In the genomic region with DNA sequence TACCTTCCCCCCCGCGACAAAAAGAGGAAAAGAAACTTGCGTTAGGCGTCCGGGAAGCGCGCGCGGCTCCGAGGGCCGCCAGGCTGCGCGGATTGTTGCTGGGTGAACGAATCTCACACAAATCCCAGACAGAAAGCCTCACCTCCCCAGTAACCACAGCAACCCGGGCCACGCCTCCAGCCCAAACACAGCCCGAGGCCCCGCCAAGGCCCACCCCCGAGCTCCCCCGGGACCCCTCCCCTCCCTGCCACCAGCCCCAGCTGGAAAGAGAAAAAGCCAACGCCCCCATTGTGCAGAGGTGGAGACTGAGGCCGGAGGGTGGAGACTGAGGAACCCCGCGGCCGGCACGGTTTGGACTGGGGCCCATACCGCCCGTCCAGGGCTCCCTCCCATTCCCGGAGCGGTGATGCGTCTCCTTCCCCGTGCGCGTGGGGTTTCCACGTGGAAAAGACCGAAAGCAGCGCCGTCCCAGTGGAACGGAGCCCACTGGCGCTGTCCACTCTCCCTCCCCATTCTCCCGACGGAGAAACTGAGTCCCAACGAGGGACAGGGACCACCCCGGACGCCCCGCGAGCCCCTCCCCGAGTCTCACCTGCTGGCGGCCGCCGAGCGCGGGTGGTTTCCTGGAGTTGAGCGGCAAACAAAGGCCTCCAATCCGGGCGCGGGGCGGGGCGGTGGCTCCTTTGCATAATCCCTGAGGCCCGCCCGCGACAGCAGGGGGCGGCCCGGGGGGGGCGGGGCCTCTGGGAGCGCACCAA, we compare ENCODE assay signal across 8 cellular contexts. TPM values are rescaled to one million over a fixed set of nuclear protein-coding genes. Genes with fewer than 3 reads are reported as not detected.
DNase-seq lines count a peak whose midpoint lies in the region; ATAC-seq, FAIRE-seq and TF ChIP-seq lines count a peak whose summit lies in the region.

No MANE protein-coding gene starts in this region.

- no peaks in the 10 kb centered on the region for H3K27me3 ChIP-seq in CD8-positive, alpha-beta T cell (ENCODE audit: insufficient read depth, low read length)
- no peaks in the 10 kb centered on the region for H3K27me3 ChIP-seq in H1 (replicated peaks in 1 of 4; ENCODE audit: control insufficient read depth in 3 of 4, extremely low read depth in 1 of 4, insufficient read depth in 3 of 4, low read length in 3 of 4)

- peaks cover 45% of the 10 kb centered on the region for H3K4me1 ChIP-seq in CD8-positive, alpha-beta T cell (ENCODE audit: insufficient read depth, low read length)
- H3K4me1 ChIP-seq in H1 (replicated peaks in 1 of 4; ENCODE audit: control insufficient read depth in 3 of 4, insufficient read depth in 4 of 4, low read length in 3 of 4) = peaks cover 6 to 17% (median 11%) of the 10 kb centered on the region in 4 experiments; a peak in 6 of 7 replicates
- peaks cover 7% of the 10 kb centered on the region for H3K4me1 ChIP-seq in mesodermal cell (ENCODE audit: control insufficient read depth, insufficient read depth, low read length, poor library complexity, severe bottlenecking)

- H4K91ac ChIP-seq in H1 (replicated peaks; ENCODE audit: insufficient read length, low read length) = peak overlapping the region; percentile 83

- no peaks in the 10 kb centered on the region for H3K79me1 ChIP-seq in H1 (ENCODE audit: low read depth, low read length)

- H4K20me1 ChIP-seq in H1 (replicated peaks in 1 of 2; ENCODE audit: control insufficient read depth in 1 of 2, insufficient read depth in 2 of 2, low read length in 2 of 2) = peaks cover 0 to 1% of the 10 kb centered on the region in 2 experiments

- no peak overlapping the region for H3K23ac ChIP-seq in H1 (ENCODE audit: insufficient read length)

- no peak overlapping the region for H3K56ac ChIP-seq in H1 (replicated peaks; ENCODE audit: insufficient read length, low read depth, low read length)

- H3K27me3 Mint-ChIP-seq in CD8-positive, alpha-beta T cell (ENCODE audit: low read depth) = no peaks in the 10 kb centered on the region
- no peaks in the 10 kb centered on the region for H3K27me3 Mint-ChIP-seq in activated CD8-positive, alpha-beta memory T cell treated with anti-CD3 and anti-CD28 coated beads, Interleukin-2, amount 10 ng/mL, durations not matched to agents 7 days and 5 days

- no peak overlapping the region for H3K14ac ChIP-seq in H1 (ENCODE audit: insufficient read length)

- no peaks in the 10 kb centered on the region for H3K36me3 ChIP-seq in CD8-positive, alpha-beta T cell (ENCODE audit: insufficient read depth, low read length)
- H3K36me3 ChIP-seq in H1 (ENCODE audit: control insufficient read depth in 2 of 4, insufficient read depth in 4 of 4, low read length in 3 of 4) (peaks cover 0 to 9% (median 0%) of the 10 kb centered on the region in 4 experiments; a peak in 2 of 8 replicates), mesodermal cell (ENCODE audit: control insufficient read depth, insufficient read depth, low read length) (no peaks in the 10 kb centered on the region)

- intact Hi-C loops in CD8-positive, alpha-beta T cell (cut with DNase I, micrococcal nuclease) = loop anchor here (1.0 to 5.0 kb wide), 8 partner anchors 13 to 534 kb away; a partner anchor contains a TSS

- no peak overlapping the region for H3K4ac ChIP-seq in H1 (replicated peaks; ENCODE audit: insufficient read length, low read depth, low read length)

- H2BK12ac ChIP-seq in H1 (ENCODE audit: low read depth, low read length) = peak overlapping the region; percentile 10; the same call in 1 of the 2 replicates

- TF ChIP-seq EP300 in H1 (IDR thresholded peaks at IDR 0.05; ENCODE audit: borderline replicate concordance in 1 of 2, low read depth in 2 of 2, low read length in 2 of 2) = no peak

- peak overlapping the region in 3 of 4 experiments; percentile 38 to 56 (median 43); a peak in 5 of 7 replicates for H3K9ac ChIP-seq in H1 (replicated peaks in 1 of 4; ENCODE audit: extremely low read depth in 1 of 4, low read depth in 3 of 4, low read length in 3 of 4)

- no peak overlapping the region; the same call in 1 of the 2 replicates for H2BK5ac ChIP-seq in H1 (ENCODE audit: low read depth, low read length)

- H3K4me3 ChIP-seq in CD8-positive, alpha-beta T cell (ENCODE audit: low read depth, low read length) = peak overlapping the region; percentile 98
- H3K4me3 ChIP-seq in H1 (ENCODE audit: extremely low read depth in 1 of 4, insufficient read depth in 2 of 4, low read depth in 3 of 4, low read length in 4 of 4) = peak overlapping the region; percentile 55 to 82 (median 70)
- H3K4me3 ChIP-seq in mesodermal cell (ENCODE audit: extremely low read depth, insufficient read depth, low read length, poor library complexity, severe bottlenecking) = peak overlapping the region; percentile 57

- peaks cover 6% of the 10 kb centered on the region; the same call in 1 of the 2 replicates for H3K23me2 ChIP-seq in H1 (ENCODE audit: low read depth, low read length)

- H3K36me3 Mint-ChIP-seq in CD8-positive, alpha-beta T cell = peaks cover 15% of the 10 kb centered on the region
- peaks cover 15% of the 10 kb centered on the region for H3K36me3 Mint-ChIP-seq in activated CD8-positive, alpha-beta memory T cell treated with anti-CD3 and anti-CD28 coated beads, Interleukin-2, amount 10 ng/mL, durations not matched to agents 7 days and 5 days

- peak; percentile 85 for ATAC-seq in CD8-positive, alpha-beta T cell
- peak; percentile 79 for ATAC-seq in GM19463 (IDR thresholded peaks at IDR 0.05; ENCODE audit: unreplicated experiment)
- ATAC-seq in activated CD8-positive, alpha-beta memory T cell treated with anti-CD3 and anti-CD28 coated beads, Interleukin-2, amount 10 ng/mL, durations not matched to agents 7 days and 5 days = peak; percentile 93

- WGBS in H1 (ENCODE audit: extremely low coverage in 1 of 2, insufficient coverage in 1 of 2, insufficient read length in 1 of 2, insufficient replicate concordance in 2 of 2, low coverage in 1 of 2, low lambda C conversion rate in 2 of 2, missing lambda C conversion rate in 1 of 2), 2 experiments = 1% methylated on average over 27 of the region's 66 CpGs; no CpG with 5 or more reads in 1 of the 2 experiments
- 0 to 1% methylated on average over 34 to 48 of the region's 66 CpGs for WGBS in mesodermal cell (ENCODE audit: insufficient coverage in 2 of 2), 2 experiments

- H2AFZ ChIP-seq in H1 (ENCODE audit: low read length) = no peak overlapping the region

- FAIRE-seq in H1 (lab: Jason Lieb, UNC) = no peak

- CTCF ChIA-PET in CD8-positive, alpha-beta T cell (lab: Charles Lee) = interaction anchor here (1.0 to 13.1 kb wide), 9 partner anchors 7 to 531 kb away, joined by 3 to 312 read pairs (median 8); a partner anchor contains a TSS
- CTCF ChIA-PET in activated CD8-positive, alpha-beta memory T cell treated with anti-CD3 and anti-CD28 coated beads, Interleukin-2, amount 10 ng/mL, durations not matched to agents 7 days and 5 days (lab: Charles Lee) = interaction anchor here (1.3 to 4.7 kb wide), 4 partner anchors 8 to 256 kb away, joined by 3 to 29 read pairs (median 6); a partner anchor contains a TSS
- CTCF ChIA-PET in H1 (lab: Charles Lee; ENCODE audit: partially characterized antibody) = interaction anchor here (1.7 kb wide), 1 partner anchor 255 kb away, joined by 4 read pairs; no protein-coding TSS in a partner anchor

- TF ChIP-seq RAD21 in H1 (IDR thresholded peaks at IDR 0.05 in 1 of 2, conservative IDR thresholded peaks at IDR 0.05 in 1 of 2; ENCODE audit: low read depth in 2 of 2, low read length in 2 of 2) = no peak

- no peak for TF ChIP-seq CTCF in CD8-positive, alpha-beta T cell (IDR thresholded peaks at IDR 0.05)
- no peak for TF ChIP-seq CTCF in H1 (IDR thresholded peaks at IDR 0.05; ENCODE audit: control extremely low read depth in 1 of 3, insufficient read depth in 1 of 3, low read depth in 1 of 3, low read length in 3 of 3)

- no peak overlapping the region for H2BK20ac ChIP-seq in H1 (ENCODE audit: low read length)

- no peak overlapping the region for H2BK15ac ChIP-seq in H1 (ENCODE audit: low read length)

- H3K4me3 Mint-ChIP-seq in CD8-positive, alpha-beta T cell = peak overlapping the region; percentile 98
- H3K4me3 Mint-ChIP-seq in activated CD8-positive, alpha-beta memory T cell treated with anti-CD3 and anti-CD28 coated beads, Interleukin-2, amount 10 ng/mL, durations not matched to agents 7 days and 5 days = peak overlapping the region; percentile 99

- POLR2A ChIA-PET in CD8-positive, alpha-beta T cell (lab: Charles Lee) = interaction anchor here (0.9 to 4.7 kb wide), 9 partner anchors 12 to 60 kb away, joined by 3 to 65 read pairs (median 3); a partner anchor contains a TSS
- POLR2A ChIA-PET in H1 (lab: Charles Lee; ENCODE audit: partially characterized antibody) = interaction anchor here (0.7 to 5.5 kb wide), 14 partner anchors 8 to 988 kb away, joined by 3 to 38 read pairs (median 4); a partner anchor contains a TSS

- H4K8ac ChIP-seq in H1 (ENCODE audit: extremely low read depth, insufficient read depth, low read length) = peak overlapping the region; percentile 91; the same call in 1 of the 2 replicates

- 0 out of 4 replicates have a peak, but pooled peaks cover 0 to 3% of the 10 kb centered on the region in 2 experiments for H3K79me2 ChIP-seq in H1 (ENCODE audit: control insufficient read depth in 1 of 2, insufficient read depth in 2 of 2, low read length in 2 of 2)

- H2BK120ac ChIP-seq in H1 (replicated peaks; ENCODE audit: low read depth, low read length) = no peak overlapping the region

- H3K4me2 ChIP-seq in H1 (ENCODE audit: insufficient read depth in 1 of 2, low read depth in 2 of 2, low read length in 2 of 2) = peak overlapping the region; percentile 71 to 85

- no peaks in the 10 kb centered on the region for H3K9me3 ChIP-seq in CD8-positive, alpha-beta T cell (ENCODE audit: low read length)
- H3K9me3 ChIP-seq in H1 (ENCODE audit: insufficient read depth in 2 of 2, low read depth in 1 of 2, low read length in 1 of 2) = no peaks in the 10 kb centered on the region
- H3K9me3 ChIP-seq in mesodermal cell (ENCODE audit: control insufficient read depth, low read length) = no peaks in the 10 kb centered on the region

- peaks cover 50% of the 10 kb centered on the region for H3K4me1 Mint-ChIP-seq in CD8-positive, alpha-beta T cell (ENCODE audit: low read depth)
- H3K4me1 Mint-ChIP-seq in activated CD8-positive, alpha-beta memory T cell treated with anti-CD3 and anti-CD28 coated beads, Interleukin-2, amount 10 ng/mL, durations not matched to agents 7 days and 5 days = peaks cover 40% of the 10 kb centered on the region

- peak overlapping the region; percentile 68; the same call in 1 of the 2 replicates for H3K18ac ChIP-seq in H1 (ENCODE audit: extremely low read depth, low read length)

- H4K5ac ChIP-seq in H1 (ENCODE audit: insufficient read length, low read depth, low read length) = peak overlapping the region; percentile 62

- no peak overlapping the region for H2AK5ac ChIP-seq in H1 (ENCODE audit: low read depth, low read length)

- no peaks in the 10 kb centered on the region for H3K9me3 Mint-ChIP-seq in CD8-positive, alpha-beta T cell
- no peaks in the 10 kb centered on the region for H3K9me3 Mint-ChIP-seq in activated CD8-positive, alpha-beta memory T cell treated with anti-CD3 and anti-CD28 coated beads, Interleukin-2, amount 10 ng/mL, durations not matched to agents 7 days and 5 days (ENCODE audit: low read depth)

- H3K27ac Mint-ChIP-seq in CD8-positive, alpha-beta T cell = peak overlapping the region; percentile 97
- peak overlapping the region; percentile 79 for H3K27ac Mint-ChIP-seq in activated CD8-positive, alpha-beta memory T cell treated with anti-CD3 and anti-CD28 coated beads, Interleukin-2, amount 10 ng/mL, durations not matched to agents 7 days and 5 days

- DNase-seq in CD8-positive, alpha-beta T cell = peak; percentile 91 to 98 (median 96)
- DNase-seq in HK-2 (ENCODE audit: unreplicated experiment) = peak; percentile 96
- DNase-seq in NOMO-1 (lab: John Stamatoyannopoulos, UW; ENCODE audit: unreplicated experiment in 2 of 2) = peak; percentile 92 to 98
- peak; percentile 97 for DNase-seq in activated CD8-positive, alpha-beta memory T cell treated with anti-CD3 and anti-CD28 coated beads, Interleukin-2, amount 10 ng/mL, durations not matched to agents 7 days and 5 days
- peak; percentile 77 to 98 for DNase-seq in H1 (ENCODE audit: low read depth in 1 of 2, low spot score in 2 of 2)
- peak; percentile 89 for DNase-seq in stimulated activated CD8-positive, alpha-beta memory T cell treated with anti-CD3 and anti-CD28 coated beads, Interleukin-15, amount 100 ng/mL, for 24 hours (ENCODE audit: low read depth)

- peak overlapping the region; percentile 97 for H3K27ac ChIP-seq in CD8-positive, alpha-beta T cell (ENCODE audit: low read depth, low read length)
- H3K27ac ChIP-seq in H1 (ENCODE audit: low read depth, low read length) (peak overlapping the region; percentile 49; the same call in 1 of the 2 replicates), mesodermal cell (ENCODE audit: low read depth, low read length, severe bottlenecking) (peak overlapping the region; percentile 77)

- TF ChIP-seq POLR2A in H1 (IDR thresholded peaks at IDR 0.05; ENCODE audit: control extremely low read depth in 1 of 2, low read depth in 2 of 2, low read length in 2 of 2) = no peak

RNA-seq across cellular contexts. Expression of a gene that starts 10.2 kb away (rescaled TPM):
- total RNA-seq in CD8-positive, alpha-beta T cell = 100 to 1,000 TPM; 249 to 269 TPM
- 100 to 1,000 TPM; 432 to 500 TPM for total RNA-seq in activated CD8-positive, alpha-beta memory T cell treated with anti-CD3 and anti-CD28 coated beads, Interleukin-2, amount 10 ng/mL, durations not matched to agents 7 days and 5 days
- 25.9 and 27.4 TPM in 2 replicates for total RNA-seq in H1 (2021; fragmentation: NEBNext Ultra II Directional; extraction: Animal tissue kit (Norgen Biotek cat#: 25700))
- polyA plus RNA-seq in H1 (2011; rRNA removed) = 21.0 and 28.3 TPM in 2 replicates
- polyA plus RNA-seq in H1 (2011; cell fraction: cytosol; rRNA removed) = 18.3 TPM
- 62.7 TPM for polyA plus RNA-seq in H1 (2011; cell fraction: nucleus; rRNA removed)
- polyA plus RNA-seq in H1 (2012, experiment 1 of 2) = 16.3 to 28.1 TPM (median 25.3 TPM) in 4 replicates
- 16.4 TPM for polyA plus RNA-seq in H1 (2012, experiment 2 of 2)
- polyA plus RNA-seq in H1 (2013, experiment 1 of 2) = 16.0 TPM
- polyA plus RNA-seq in H1 (2013, experiment 2 of 2) = 15.2 TPM
- 21.8 and 26.9 TPM in 2 replicates for polyA minus RNA-seq in H1 (2011; rRNA and poly(A)+ RNA removed)
- 32.5 TPM for polyA minus RNA-seq in H1 (2011; cell fraction: cytosol; rRNA and poly(A)+ RNA removed)
- 36.8 TPM for polyA minus RNA-seq in H1 (2011; cell fraction: nucleus; rRNA and poly(A)+ RNA removed)
- polyA plus RNA-seq in mesodermal cell (2013, experiment 1 of 2) = 16.7 TPM
- polyA plus RNA-seq in mesodermal cell (2013, experiment 2 of 2) = 14.3 TPM

Comparison
In these comparisons a context has a peak if more than half of its experiments do, and no peak if none do; other contexts are left out.
1. Peak in every context shown above with its lines: DNase-seq, ATAC-seq, H3K4me3 ChIP-seq and H3K27ac ChIP-seq.